8 cellular contexts compared by ENCODE assay signal in the genomic region with DNA sequence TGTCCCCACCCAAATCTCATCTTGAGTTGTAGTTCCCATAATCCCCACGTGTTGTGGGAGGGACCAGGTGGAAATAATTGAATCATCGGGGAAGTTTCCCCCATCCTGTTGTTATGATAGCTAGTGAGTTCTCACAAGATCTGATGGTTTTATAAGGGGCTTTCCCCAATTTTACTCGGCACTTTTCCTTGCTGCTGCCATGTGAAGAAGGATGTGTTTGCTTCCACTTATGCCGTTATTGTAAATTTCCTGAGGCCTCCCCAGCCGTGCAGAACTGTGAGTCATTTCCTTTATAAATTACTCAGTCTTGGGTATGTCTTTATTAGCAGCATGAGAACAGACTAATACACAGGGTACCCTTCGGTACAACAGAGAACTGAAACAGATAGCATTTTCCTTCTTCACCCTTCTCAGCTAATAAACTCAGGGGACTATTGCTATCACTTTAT.
DNase-seq lines count a peak whose midpoint lies in the region; ATAC-seq and TF ChIP-seq lines count a peak whose summit lies in the region.
"Not testable (repeated sequence)": the region's sequence is repeated elsewhere in the genome, so short reads cannot be mapped to it uniquely, and the experiment has no call there.

No MANE protein-coding gene starts in this region.

- H3K9ac ChIP-seq in muscle layer of colon (ENCODE audit: low read length) = not testable (repeated sequence)

- H3K36me3 ChIP-seq in muscle layer of colon (ENCODE audit: insufficient read depth, low read length) = not testable (repeated sequence)

- H3K9me3 ChIP-seq in muscle layer of colon (ENCODE audit: low read length) = not testable (repeated sequence)

- H3K27me3 ChIP-seq in muscle layer of colon (ENCODE audit: control insufficient read depth in 1 of 2, insufficient read depth in 2 of 2, low read length in 2 of 2) = not testable (repeated sequence)

- ATAC-seq in GM21360 (IDR thresholded peaks at IDR 0.05; ENCODE audit: unreplicated experiment) (peak; percentile 74), HG03159 (IDR thresholded peaks at IDR 0.05; ENCODE audit: unreplicated experiment) (peak; percentile 83)

- DNase-seq in DMS53 treated with DMSO at 0.1 percent for 48 hours (lab: John Stamatoyannopoulos, UW; ENCODE audit: unreplicated experiment) (peak; percentile 2), RKO (ENCODE audit: low spot score) (peak; percentile 61), choroid plexus epithelial cell (ENCODE audit: low read depth) (peak; percentile 88)
- DNase-seq in activated CD8-positive, alpha-beta memory T cell treated with anti-CD3 and anti-CD28 coated beads, Interleukin-2, amount 50 U/mL, for 4 hours = peak; percentile 38
- DNase-seq in stimulated activated CD8-positive, alpha-beta memory T cell treated with anti-CD3 and anti-CD28 coated beads, Interleukin-2, amount 100 ng/mL, for 48 hours (ENCODE audit: low read depth in 2 of 2) = peak; percentile 14 to 23

- not testable (repeated sequence) for TF ChIP-seq CTCF in choroid plexus epithelial cell (conservative IDR thresholded peaks at IDR 0.05; ENCODE audit: low read depth, low read length)

- H3K4me1 ChIP-seq in muscle layer of colon (ENCODE audit: insufficient read depth, low read length) = not testable (repeated sequence)

- H3K27ac ChIP-seq in muscle layer of colon (ENCODE audit: low read depth, low read length) = peak overlapping the region; percentile 4

- peak overlapping the region; percentile 20 for H3K4me3 ChIP-seq in choroid plexus epithelial cell (ENCODE audit: low read depth, low read length)
- H3K4me3 ChIP-seq in muscle layer of colon (ENCODE audit: low read depth in 1 of 2, low read length in 2 of 2) = not testable (repeated sequence)

Comparison
In these comparisons a context has a peak if more than half of its experiments do, and no peak if none do; other contexts are left out.
1. DNase-seq: peak in every context shown above with its lines; median percentile 88 in choroid plexus epithelial cell; 61 in RKO; 38 in activated CD8-positive, alpha-beta memory T cell treated with anti-CD3 and anti-CD28 coated beads, Interleukin-2, amount 50 U/mL, for 4 hours; 18 in stimulated activated CD8-positive, alpha-beta memory T cell treated with anti-CD3 and anti-CD28 coated beads, Interleukin-2, amount 100 ng/mL, for 48 hours; 2 in DMS53 treated with DMSO at 0.1 percent for 48 hours.